1 cellular context compared by ENCODE assay signal in genomic region chr3:84965141-84965540, GRCh38.
A peak's percentile ranks its signal among the peaks of the same experiment; 100 is the strongest.
TF ChIP-seq lines count a peak whose summit lies in the region.

No MANE protein-coding gene starts in this region.

TF ChIP-seq in H1, 55 proteins besides CTCF, POLR2A, EP300 and RAD21 (continued from another document):
- no peak for TF ChIP-seq SP2 (IDR thresholded peaks at IDR 0.05; ENCODE audit: low read length)
- no peak for TF ChIP-seq SRF (IDR thresholded peaks at IDR 0.05; ENCODE audit: low read depth, low read length)
- peak; percentile 76 for TF ChIP-seq CREB1 (IDR thresholded peaks at IDR 0.05)
- no peak for TF ChIP-seq HDAC6 (IDR thresholded peaks at IDR 0.05; ENCODE audit: low read depth, low read length)
- no peak for TF ChIP-seq RXRA (IDR thresholded peaks at IDR 0.05; ENCODE audit: insufficient read depth, low read depth, low read length)
- no peak for TF ChIP-seq CTBP2 (IDR thresholded peaks at IDR 0.05; ENCODE audit: borderline replicate concordance, insufficient read depth, insufficient read length, low read length)
- TF ChIP-seq NANOG (IDR thresholded peaks at IDR 0.05; ENCODE audit: insufficient read depth, low read depth, low read length, poor library complexity, severe bottlenecking) = no peak
- TF ChIP-seq ASH2L (IDR thresholded peaks at IDR 0.05; ENCODE audit: low read length) = no peak
- TF ChIP-seq JUND (IDR thresholded peaks at IDR 0.05; ENCODE audit: low read length) = 0 out of 2 replicates have a peak, but pooled peaks have one; percentile 64
- TF ChIP-seq TAF7 (optimal IDR thresholded peaks at IDR 0.05; ENCODE audit: borderline replicate concordance, low read depth, low read length) = no peak
- TF ChIP-seq KDM5A (IDR thresholded peaks at IDR 0.05; ENCODE audit: low read length) = no peak
- peak; percentile 88 for TF ChIP-seq ATF3 (IDR thresholded peaks at IDR 0.05; ENCODE audit: insufficient read depth, low read depth, low read length)
- TF ChIP-seq EZH2 (IDR thresholded peaks at IDR 0.05; ENCODE audit: low read depth, low read length, severe bottlenecking) = no peak
- peak; percentile 10; the same call in 1 of the 2 replicates for TF ChIP-seq YY1 (IDR thresholded peaks at IDR 0.05; ENCODE audit: low read depth, low read length)
- TF ChIP-seq RBBP5 (IDR thresholded peaks at IDR 0.05; ENCODE audit: borderline replicate concordance, low read depth, low read length) = no peak
- TF ChIP-seq KDM1A (IDR thresholded peaks at IDR 0.05; ENCODE audit: borderline replicate concordance, low read length) = no peak
- no peak for TF ChIP-seq TCF12 (IDR thresholded peaks at IDR 0.05; ENCODE audit: low read depth, low read length)
- TF ChIP-seq JUN (IDR thresholded peaks at IDR 0.05; ENCODE audit: low read depth, low read length) = no peak
- TF ChIP-seq CHD7 (IDR thresholded peaks at IDR 0.05; ENCODE audit: insufficient replicate concordance, low read length) = no peak
- TF ChIP-seq RFX5 (IDR thresholded peaks at IDR 0.05; ENCODE audit: borderline replicate concordance, low read depth, low read length) = no peak
- TF ChIP-seq GTF2F1 (IDR thresholded peaks at IDR 0.05; ENCODE audit: borderline replicate concordance, low read depth, low read length) = no peak
- TF ChIP-seq MAFK (IDR thresholded peaks at IDR 0.05; ENCODE audit: low read depth, low read length) = no peak
- TF ChIP-seq ZNF274 (IDR thresholded peaks at IDR 0.05; ENCODE audit: borderline replicate concordance, extremely low read depth, low read length) = no peak
- no peak for TF ChIP-seq ATF2 (IDR thresholded peaks at IDR 0.05; ENCODE audit: low read length)
- TF ChIP-seq CHD2 (IDR thresholded peaks at IDR 0.05; ENCODE audit: low read length) = no peak
- 0 out of 4 replicates have a peak, but pooled peaks of 1 of the 2 experiments have one; percentile 39 for TF ChIP-seq HDAC2 (IDR thresholded peaks at IDR 0.05; ENCODE audit: borderline replicate concordance in 1 of 2, low read depth in 2 of 2, low read length in 2 of 2)
- no peak for TF ChIP-seq MAX (IDR thresholded peaks at IDR 0.05)
- TF ChIP-seq CHD1 (IDR thresholded peaks at IDR 0.05; ENCODE audit: low read depth, low read length) = no peak
- TF ChIP-seq SP1 (IDR thresholded peaks at IDR 0.05; ENCODE audit: low read depth, low read length) = no peak
- no peak for TF ChIP-seq SP4 (IDR thresholded peaks at IDR 0.05; ENCODE audit: low read length)
- no peak for TF ChIP-seq USF2 (IDR thresholded peaks at IDR 0.05; ENCODE audit: low read length)
- TF ChIP-seq CEBPB (IDR thresholded peaks at IDR 0.05; ENCODE audit: low read depth, low read length) = peak; percentile 89
